ENCODE assay signal across 1 cellular context in genomic region chr14:74302634-74303569, GRCh38.
TF ChIP-seq lines count a peak whose summit lies in the region.

Gene ABCD4 (minus strand): TSS chr14:74302934. CDS start chr14:74302912, 22 bp downstream.

TF ChIP-seq in HepG2, 621 proteins besides CTCF, POLR2A, EP300 and RAD21 (continued from another document and continues in another):
- peak; percentile 94 for TF ChIP-seq ZGPAT (CRISPR knock-in tag; IDR thresholded peaks at IDR 0.05)
- TF ChIP-seq ELF4 (CRISPR knock-in tag; IDR thresholded peaks at IDR 0.05; ENCODE audit: borderline replicate concordance): no peak
- TF ChIP-seq ZNF430 (CRISPR knock-in tag; IDR thresholded peaks at IDR 0.05): no peak; the same call in none of the 2 replicates
- no peak for TF ChIP-seq NBN (conservative IDR thresholded peaks at IDR 0.05)
- TF ChIP-seq HDAC2 (CRISPR knock-in tag; IDR thresholded peaks at IDR 0.05): no peak; the same call in none of the 2 replicates
- TF ChIP-seq SNRNP70 (IDR thresholded peaks at IDR 0.05; ENCODE audit: low read depth, low read length): no peak
- TF ChIP-seq ZBTB8A (CRISPR knock-in tag; IDR thresholded peaks at IDR 0.05; ENCODE audit: borderline replicate concordance, low read depth): no peak
- TF ChIP-seq PAXIP1 (CRISPR knock-in tag; conservative IDR thresholded peaks at IDR 0.05): peak; percentile 42; the same call in 1 of the 2 replicates
- TF ChIP-seq ZNF782 (CRISPR knock-in tag; IDR thresholded peaks at IDR 0.05; ENCODE audit: borderline replicate concordance): no peak; the same call in 1 of the 2 replicates
- no peak for TF ChIP-seq TGIF2 (CRISPR knock-in tag; IDR thresholded peaks at IDR 0.05)
- no peak for TF ChIP-seq ZNF138 (CRISPR knock-in tag; IDR thresholded peaks at IDR 0.05; ENCODE audit: low read depth)
- TF ChIP-seq SMAD1 (CRISPR knock-in tag; IDR thresholded peaks at IDR 0.05; ENCODE audit: borderline replicate concordance, low read depth): no peak
- no peak for TF ChIP-seq ZKSCAN8 (CRISPR knock-in tag; IDR thresholded peaks at IDR 0.05; ENCODE audit: borderline replicate concordance)
- peak; percentile 60; the same call in 1 of the 2 replicates for TF ChIP-seq ZNF564 (CRISPR knock-in tag; IDR thresholded peaks at IDR 0.05)
- TF ChIP-seq UBTF (CRISPR knock-in tag; IDR thresholded peaks at IDR 0.05): peak; percentile 94
- no peak for TF ChIP-seq ZEB1 (IDR thresholded peaks at IDR 0.05; ENCODE audit: insufficient replicate concordance, low read depth)
- TF ChIP-seq ZNF335 (CRISPR knock-in tag; IDR thresholded peaks at IDR 0.05): peak; percentile 9; the same call in 1 of the 2 replicates
- no peak for TF ChIP-seq ATF5 (CRISPR knock-in tag; IDR thresholded peaks at IDR 0.05; ENCODE audit: low read depth)
- TF ChIP-seq ZNF121 (CRISPR knock-in tag; IDR thresholded peaks at IDR 0.05): peak; percentile 99
- no peak for TF ChIP-seq SRSF9 (IDR thresholded peaks at IDR 0.05; ENCODE audit: borderline replicate concordance, insufficient read depth, low read depth, low read length, poor library complexity, severe bottlenecking)
- no peak for TF ChIP-seq NFAT5 (CRISPR knock-in tag; IDR thresholded peaks at IDR 0.05)
- no peak for TF ChIP-seq ZKSCAN1 (IDR thresholded peaks at IDR 0.05; ENCODE audit: low read length)
- peak; percentile 15 for TF ChIP-seq TEAD3 (CRISPR knock-in tag; optimal IDR thresholded peaks at IDR 0.05; ENCODE audit: borderline replicate concordance)
- TF ChIP-seq PLSCR1 (CRISPR knock-in tag; IDR thresholded peaks at IDR 0.05; ENCODE audit: borderline replicate concordance): no peak
- peak; percentile 18; the same call in 1 of the 2 replicates for TF ChIP-seq ZNF614 (CRISPR knock-in tag; IDR thresholded peaks at IDR 0.05; ENCODE audit: borderline replicate concordance)
- TF ChIP-seq MAF1 (CRISPR knock-in tag; IDR thresholded peaks at IDR 0.05; ENCODE audit: borderline replicate concordance): no peak
- no peak for TF ChIP-seq HNF1A (IDR thresholded peaks at IDR 0.05; ENCODE audit: low read depth)
- TF ChIP-seq HNF1A (CRISPR knock-in tag; IDR thresholded peaks at IDR 0.05; ENCODE audit: borderline replicate concordance): no peak
- TF ChIP-seq MIER2 (CRISPR knock-in tag; IDR thresholded peaks at IDR 0.05): no peak
- no peak for TF ChIP-seq LCORL (IDR thresholded peaks at IDR 0.05)
- TF ChIP-seq LCORL (CRISPR knock-in tag; IDR thresholded peaks at IDR 0.05): 0 out of 2 replicates have a peak, but pooled peaks have one; percentile 71
- TF ChIP-seq E2F2 (CRISPR knock-in tag; IDR thresholded peaks at IDR 0.05; ENCODE audit: borderline replicate concordance): no peak
- no peak for TF ChIP-seq WIZ (CRISPR knock-in tag; IDR thresholded peaks at IDR 0.05)
- TF ChIP-seq CHD4 (IDR thresholded peaks at IDR 0.05; ENCODE audit: borderline replicate concordance, low read length): no peak
- peak; percentile 14 for TF ChIP-seq RCOR2 (CRISPR knock-in tag; IDR thresholded peaks at IDR 0.05)
- no peak for TF ChIP-seq BATF2 (CRISPR knock-in tag; IDR thresholded peaks at IDR 0.05)
- no peak for TF ChIP-seq ZNF432 (CRISPR knock-in tag; IDR thresholded peaks at IDR 0.05; ENCODE audit: borderline replicate concordance)
- TF ChIP-seq IKZF5 (CRISPR knock-in tag; IDR thresholded peaks at IDR 0.05): peak; percentile 78
- TF ChIP-seq MED1 (CRISPR knock-in tag; IDR thresholded peaks at IDR 0.05): peak; percentile 75
